ENCODE assay signal across 8 cellular contexts in genomic region chr1:185314416-185314815, GRCh38. TPM values are rescaled to one million over a fixed set of nuclear protein-coding genes. Genes with fewer than 3 reads are reported as not detected.
DNase-seq lines count a peak whose midpoint lies in the region; ATAC-seq and TF ChIP-seq lines count a peak whose summit lies in the region.

No MANE protein-coding gene starts in this region.

- H3K9me3 ChIP-seq in DOHH2 (ENCODE audit: control insufficient read depth, insufficient read depth, low read length) = no peaks in the 10 kb centered on the region

- H3F3A ChIP-seq in DOHH2 (ENCODE audit: control insufficient read depth, insufficient read depth) = no peaks in the 10 kb centered on the region

- peaks cover 57% of the 10 kb centered on the region for H3K4me1 ChIP-seq in DOHH2 (ENCODE audit: control insufficient read depth, low read length)

- peaks cover 66% of the 10 kb centered on the region for H3K36me3 ChIP-seq in DOHH2 (ENCODE audit: control insufficient read depth, low read length)

- no peaks in the 10 kb centered on the region for H3K27me3 Mint-ChIP-seq in nephron progenitor cell (ENCODE audit: low read depth, poor library complexity)

- peak overlapping the region; percentile 96 for H3K4me3 Mint-ChIP-seq in nephron progenitor cell

- H3K9me3 Mint-ChIP-seq in nephron progenitor cell = no peaks in the 10 kb centered on the region

- peak overlapping the region; percentile 95 for H3K4me3 ChIP-seq in DOHH2 (ENCODE audit: low read length)

- TF ChIP-seq CTCF in DOHH2 (IDR thresholded peaks at IDR 0.05; ENCODE audit: low read depth, low read length, poor library complexity, severe bottlenecking) (no peak), nephron progenitor cell (IDR thresholded peaks at IDR 0.05) (no peak)

- no peaks in the 10 kb centered on the region for H3K9me2 ChIP-seq in DOHH2 (replicated peaks; ENCODE audit: control insufficient read depth, low read length)

- no peak overlapping the region for H3K27ac ChIP-seq in DOHH2 (ENCODE audit: low read depth, low read length)

- DNase-seq in NCI-H526 treated with DMSO at 0.1 percent for 48 hours (lab: John Stamatoyannopoulos, UW) = peak; percentile 44
- DNase-seq in dermis blood vessel endothelial cell = peak; percentile 52
- no peak for DNase-seq in nephron progenitor cell
- no peak for DNase-seq in effector CD8-positive, alpha-beta T cell (lab: John Stamatoyannopoulos, UW)

- H3K27ac Mint-ChIP-seq in nephron progenitor cell = peak overlapping the region; percentile 16

- peaks cover 65% of the 10 kb centered on the region for H3K4me1 Mint-ChIP-seq in nephron progenitor cell

- peaks cover 81% of the 10 kb centered on the region for H3K79me2 ChIP-seq in DOHH2 (ENCODE audit: control insufficient read depth, low read length)

- peaks cover 41% of the 10 kb centered on the region for H4K20me1 ChIP-seq in DOHH2 (ENCODE audit: control insufficient read depth, insufficient read depth, low read depth, low read length)

- TF ChIP-seq POLR2A in GM18505 (IDR thresholded peaks at IDR 0.05; ENCODE audit: borderline replicate concordance, extremely low read depth, insufficient read depth, insufficient read length) = no peak

- H3K36me3 Mint-ChIP-seq in nephron progenitor cell (ENCODE audit: low read depth) = peaks cover 20% of the 10 kb centered on the region

- ATAC-seq in HG03175 (IDR thresholded peaks at IDR 0.05; ENCODE audit: unreplicated experiment) = no peak
- no peak for ATAC-seq in GM18505 (IDR thresholded peaks at IDR 0.05; ENCODE audit: unreplicated experiment)
- ATAC-seq in HG03097 (IDR thresholded peaks at IDR 0.05; ENCODE audit: low FRiP score, unreplicated experiment) = no peak

- peak overlapping the region; percentile 79 for H3K4me2 ChIP-seq in DOHH2 (ENCODE audit: low read length)

- H3K27me3 ChIP-seq in DOHH2 (ENCODE audit: control insufficient read depth, low read length) = no peaks in the 10 kb centered on the region

RNA-seq across cellular contexts. Expression of gene IVNS1ABP, which starts 2.6 kb away (rescaled TPM):
- 94.5 and 107 TPM in 2 replicates for total RNA-seq in dermis blood vessel endothelial cell

Comparison
In these comparisons a context has a peak if more than half of its experiments do, and no peak if none do; other contexts are left out.
1. DNase-seq: peak in NCI-H526 treated with DMSO at 0.1 percent for 48 hours (single experiment) and dermis blood vessel endothelial cell (single experiment); none in nephron progenitor cell (single experiment) and effector CD8-positive, alpha-beta T cell (single experiment).